19 cellular contexts compared by ENCODE assay signal in genomic region chr12:110856517-110856916, GRCh38. TPM values are rescaled to one million over a fixed set of nuclear protein-coding genes. Genes with fewer than 3 reads are reported as not detected.
DNase-seq lines count a peak whose midpoint lies in the region; ATAC-seq and TF ChIP-seq lines count a peak whose summit lies in the region.
"Had no signal": no experiment of that assay in that cellular context is flagged by ENCODE, and none has a peak within 500 bp of the region (broad histone marks: within the 10 kb centered on the region; RNA-seq: fewer than 3 reads in every experiment).

No MANE protein-coding gene starts in this region.

- no peaks in the 10 kb centered on the region for H3K79me2 ChIP-seq in SK-N-SH (ENCODE audit: insufficient read depth)

- POLR2A ChIA-PET in SK-N-SH (lab: Yijun Ruan, JAX) = no interaction called here

- H2AFZ ChIP-seq in SK-N-SH (ENCODE audit: low read depth) = no peak overlapping the region
- H2AFZ ChIP-seq: GM23248 had no signal

- TF ChIP-seq CTCF in SK-N-SH (IDR thresholded peaks at IDR 0.05) = no peak
- no peak for TF ChIP-seq CTCF in gastrocnemius medialis (IDR thresholded peaks at IDR 0.05 in 4 of 5, conservative IDR thresholded peaks at IDR 0.05 in 1 of 5)
- TF ChIP-seq CTCF in esophagus muscularis mucosa (IDR thresholded peaks at IDR 0.05) = no peak

- H3K27me3 ChIP-seq in SK-N-SH (ENCODE audit: insufficient read depth) (no peaks in the 10 kb centered on the region), gastrocnemius medialis (no peaks in the 10 kb centered on the region), esophagus muscularis mucosa (peaks cover 0 to 6% (median 0%) of the 10 kb centered on the region in 4 donors)
- H3K27me3 ChIP-seq: BE2C; BLaER1 treated with 17β-estradiol and CSF1 and Interleukin-3, amounts not matched to agents 10 nM and 100 nM had no signal

- DNase-seq in SK-N-SH (no peak), NCI-H446 (lab: John Stamatoyannopoulos, UW) (peak; percentile 60 to 85), gastrocnemius medialis (peak in 1 of 2 donors; percentile 28), esophagus muscularis mucosa (ENCODE audit: extremely low spot score) (no peak), NCI-H1092 (lab: John Stamatoyannopoulos, UW) (no peak)
- DNase-seq: BE2C; CD4-positive, alpha-beta T cell; CD8-positive, alpha-beta memory T cell; DMS153; DND-41; GM23248; H7; HCEC 1CT had no signal

- no peak overlapping the region for H3K9ac ChIP-seq in SK-N-SH
- H3K9ac ChIP-seq: BLaER1 treated with 17β-estradiol and CSF1 and Interleukin-3, amounts not matched to agents 10 nM and 100 nM; GM23248 had no signal

- H3K27ac ChIP-seq in SK-N-SH (ENCODE audit: low read depth in 2 of 2, low read length in 1 of 2) = no peak overlapping the region
- no peak overlapping the region for H3K27ac ChIP-seq in gastrocnemius medialis
- no peak overlapping the region for H3K27ac ChIP-seq in esophagus muscularis mucosa (replicated peaks in 1 of 4)
- H3K27ac ChIP-seq: BLaER1 treated with 17β-estradiol and CSF1 and Interleukin-3, amounts not matched to agents 10 nM and 100 nM; GM23248 had no signal

- WGBS in SK-N-SH (ENCODE audit: low lambda C conversion rate) = 75% methylated on average over 4 of the region's 4 CpGs
- WGBS in esophagus muscularis mucosa = 75% methylated on average over 4 of the region's 4 CpGs

- H3K36me3 ChIP-seq in SK-N-SH (replicated peaks in 1 of 2; ENCODE audit: control insufficient read depth in 1 of 2, insufficient read depth in 2 of 2, low read length in 1 of 2) (no peaks in the 10 kb centered on the region), gastrocnemius medialis (no peaks in the 10 kb centered on the region), esophagus muscularis mucosa (no peaks in the 10 kb centered on the region)
- H3K36me3 ChIP-seq: BE2C; BLaER1 treated with 17β-estradiol and CSF1 and Interleukin-3, amounts not matched to agents 10 nM and 100 nM had no signal

- ATAC-seq in SK-N-SH treated with all-trans-retinoic acid at 6 μM for 48 hours (peak; percentile 40; the same call in 1 of the 3 replicates), gastrocnemius medialis (peak; percentile 62 to 66), GM18517 (IDR thresholded peaks at IDR 0.05; ENCODE audit: unreplicated experiment) (no peak)

- no peak overlapping the region for H3K4me2 ChIP-seq in SK-N-SH
- H3K4me2 ChIP-seq: BLaER1 treated with 17β-estradiol and CSF1 and Interleukin-3, amounts not matched to agents 10 nM and 100 nM had no signal

- H3K4me1 ChIP-seq in SK-N-SH (ENCODE audit: control insufficient read depth in 1 of 2, insufficient read depth in 2 of 2, low read depth in 1 of 2, low read length in 1 of 2) (no peaks in the 10 kb centered on the region), gastrocnemius medialis (no peaks in the 10 kb centered on the region), esophagus muscularis mucosa (no peaks in the 10 kb centered on the region)
- H3K4me1 ChIP-seq: BE2C had no signal

- no peak for TF ChIP-seq POLR2A in gastrocnemius medialis (IDR thresholded peaks at IDR 0.05)
- no peak for TF ChIP-seq POLR2A in esophagus muscularis mucosa (IDR thresholded peaks at IDR 0.05; ENCODE audit: low read depth)

- no peaks in the 10 kb centered on the region for H3K9me2 ChIP-seq in SK-N-SH

- in situ Hi-C loops in gastrocnemius medialis (cut with MboI; ENCODE audit: low sequenced_read_pairs in 4 of 4) = no loop called here

- H3K9me3 ChIP-seq in SK-N-SH (no peaks in the 10 kb centered on the region), gastrocnemius medialis (no peaks in the 10 kb centered on the region), esophagus muscularis mucosa (no peaks in the 10 kb centered on the region)
- H3K9me3 ChIP-seq: BE2C; BLaER1 treated with 17β-estradiol and CSF1 and Interleukin-3, amounts not matched to agents 10 nM and 100 nM had no signal

- no peaks in the 10 kb centered on the region for H4K20me1 ChIP-seq in SK-N-SH (ENCODE audit: insufficient read depth)
- H4K20me1 ChIP-seq: BLaER1 treated with 17β-estradiol and CSF1 and Interleukin-3, amounts not matched to agents 10 nM and 100 nM had no signal

- TF ChIP-seq EP300 in SK-N-SH (IDR thresholded peaks at IDR 0.05; ENCODE audit: borderline replicate concordance in 1 of 2, low read depth in 1 of 2, low read length in 1 of 2) (no peak), Ishikawa (IDR thresholded peaks at IDR 0.05; ENCODE audit: borderline replicate concordance) (no peak), esophagus muscularis mucosa (IDR thresholded peaks at IDR 0.05) (no peak)

- CTCF ChIA-PET in SK-N-SH (lab: Yijun Ruan, JAX) = interaction anchor here (1.4 to 1.8 kb wide), 2 partner anchors 10 to 31 kb away, joined by 4 to 7 read pairs; partner anchors contain the start of gene CCDC63

- H3F3A ChIP-seq in SK-N-SH (replicated peaks; ENCODE audit: insufficient read depth) = no peaks in the 10 kb centered on the region

- intact Hi-C loops in gastrocnemius medialis (cut with DNase I; ENCODE audit: low total_unique reads) (no loop called here), esophagus muscularis mucosa (cut with DNase I) (no loop called here)

- TF ChIP-seq RAD21 in SK-N-SH (IDR thresholded peaks at IDR 0.05; ENCODE audit: low read length) (no peak), Ishikawa (IDR thresholded peaks at IDR 0.05; ENCODE audit: low read depth) (no peak)

- no peak overlapping the region for H3K4me3 ChIP-seq in SK-N-SH (ENCODE audit: low read depth in 2 of 2, low read length in 1 of 2)
- no peak overlapping the region for H3K4me3 ChIP-seq in gastrocnemius medialis
- no peak overlapping the region for H3K4me3 ChIP-seq in esophagus muscularis mucosa
- H3K4me3 ChIP-seq: BLaER1 treated with 17β-estradiol and CSF1 and Interleukin-3, amounts not matched to agents 10 nM and 100 nM; GM23248 had no signal

TF ChIP-seq in SK-N-SH treated with all-trans-retinoic acid at 6 μM for 48 hours, 23 proteins besides CTCF, POLR2A, EP300 and RAD21:
- TF ChIP-seq CSDC2 (CRISPR knock-in tag; IDR thresholded peaks at IDR 0.05) (no peak), BACH2 (CRISPR knock-in tag; IDR thresholded peaks at IDR 0.05; ENCODE audit: borderline replicate concordance) (no peak), SNAI2 (CRISPR knock-in tag; IDR thresholded peaks at IDR 0.05) (no peak), ESRRG (CRISPR knock-in tag; IDR thresholded peaks at IDR 0.05) (no peak), ZNF8 (CRISPR knock-in tag; IDR thresholded peaks at IDR 0.05) (no peak), TCF4 (CRISPR knock-in tag; IDR thresholded peaks at IDR 0.05; ENCODE audit: borderline replicate concordance) (no peak), GLIS3 (CRISPR knock-in tag; IDR thresholded peaks at IDR 0.05) (no peak), ZC3H10 (CRISPR knock-in tag; IDR thresholded peaks at IDR 0.05) (no peak), OSR1 (CRISPR knock-in tag; IDR thresholded peaks at IDR 0.05) (no peak)

TF ChIP-seq in SK-N-SH, 30 proteins besides CTCF, POLR2A, EP300 and RAD21:
- TF ChIP-seq RFX5 (IDR thresholded peaks at IDR 0.05; ENCODE audit: low read length) (no peak), SIN3A (IDR thresholded peaks at IDR 0.05; ENCODE audit: borderline replicate concordance, low read depth, low read length) (no peak), EZH2phosphoT487 (IDR thresholded peaks at IDR 0.05; ENCODE audit: borderline replicate concordance, low read depth) (no peak), TEAD4 (IDR thresholded peaks at IDR 0.05; ENCODE audit: borderline replicate concordance, insufficient read depth) (no peak), FOSL2 (IDR thresholded peaks at IDR 0.05; ENCODE audit: borderline replicate concordance, low read depth) (no peak), TAF1 (IDR thresholded peaks at IDR 0.05; ENCODE audit: borderline replicate concordance, low read depth, low read length) (no peak)

TF ChIP-seq in Ishikawa, 13 proteins besides CTCF, POLR2A, EP300 and RAD21:
- TF ChIP-seq CEBPB (IDR thresholded peaks at IDR 0.05) (no peak), MAX (IDR thresholded peaks at IDR 0.05) (no peak), TEAD4 (IDR thresholded peaks at IDR 0.05) (no peak), NFIC (IDR thresholded peaks at IDR 0.05) (0 out of 2 replicates have a peak, but pooled peaks have one; percentile 10), USF1 (IDR thresholded peaks at IDR 0.05) (no peak), YY1 (IDR thresholded peaks at IDR 0.05; ENCODE audit: low read depth) (no peak)

RNA-seq across cellular contexts. Expression of gene CCDC63, which starts 9.7 kb away (rescaled TPM):
- polyA plus RNA-seq in SK-N-SH (2012; rRNA removed) = not detected in 2 replicates
- polyA plus RNA-seq in SK-N-SH (2012; cell fraction: cytosol; rRNA removed) = 0.01 TPM in 1 of 2 replicates, not detected in the other
- not detected in 2 replicates for polyA plus RNA-seq in SK-N-SH (2012; cell fraction: nucleus; rRNA removed)
- not detected for total RNA-seq in gastrocnemius medialis
- not detected for total RNA-seq in esophagus muscularis mucosa
- total RNA-seq: A172; CD4-positive, alpha-beta T cell; CD8-positive, alpha-beta memory T cell; GM23248 had no signal
- polyA plus RNA-seq: AG04450; CD8-positive, alpha-beta memory T cell; GM23248 had no signal

Comparison
In these comparisons a context has a peak if more than half of its experiments do, and no peak if none do; other contexts are left out.
1. DNase-seq: peak in NCI-H446 (2 of 2); none in SK-N-SH (single experiment), esophagus muscularis mucosa (single experiment) and NCI-H1092 (single experiment).